Comparison of ENCODE assay signal across 8 cellular contexts in the genomic region with DNA sequence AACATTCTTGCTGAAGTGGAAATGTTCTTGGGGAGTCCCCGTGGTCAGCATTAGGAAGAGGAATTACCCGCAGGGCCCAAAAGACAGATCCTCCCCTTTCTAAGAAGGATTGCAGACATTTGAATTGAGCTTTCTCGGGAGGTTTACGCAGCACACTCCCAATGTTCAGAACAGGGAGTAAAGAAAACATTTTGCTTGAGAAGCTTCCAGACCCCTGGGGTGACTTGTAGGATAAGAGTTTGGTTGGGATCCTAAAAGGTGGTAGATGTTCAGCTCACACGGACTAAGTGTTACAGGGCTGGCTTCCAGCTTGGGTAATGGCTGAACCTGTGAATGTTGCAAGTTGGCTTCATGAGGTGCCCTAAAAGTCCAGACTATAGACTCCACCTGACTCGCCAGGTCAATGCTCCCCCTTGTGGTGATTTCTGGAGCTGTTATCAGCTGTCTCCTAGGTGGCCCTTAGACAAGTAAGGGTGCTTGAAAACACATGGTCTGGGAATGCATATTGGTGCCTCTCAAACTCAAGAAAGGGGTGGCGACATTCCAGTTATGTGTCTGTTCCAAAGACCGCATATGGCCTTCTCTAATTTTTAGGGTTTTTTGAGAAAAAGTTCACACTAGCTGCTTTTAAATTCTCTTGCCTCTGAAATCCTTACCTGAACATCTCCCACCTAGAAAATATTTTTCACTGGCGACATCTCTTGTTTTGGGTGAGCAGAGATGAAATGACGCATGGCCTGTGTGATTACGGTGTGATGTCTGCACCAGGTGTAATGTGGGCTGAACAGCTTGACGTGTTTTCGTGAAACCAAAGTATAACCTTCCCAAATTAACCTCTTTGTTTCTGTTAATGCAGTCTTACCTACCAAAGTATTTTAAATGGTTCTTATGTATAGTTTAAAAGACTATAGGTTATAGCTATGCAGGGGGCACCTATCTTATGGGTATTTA.
A peak's percentile ranks its signal among the peaks of the same experiment; 100 is the strongest.
DNase-seq lines count a peak whose midpoint lies in the region; ATAC-seq and TF ChIP-seq lines count a peak whose summit lies in the region.

No MANE protein-coding gene starts in this region.

- no peaks in the 10 kb centered on the region for H3K36me3 ChIP-seq in thoracic aorta

- DNase-seq in AG08395 (ENCODE audit: low spot score) (peak; percentile 52), NCI-H524 treated with DMSO at 0.1 percent for 48 hours (lab: John Stamatoyannopoulos, UW) (peak; percentile 7), neural crest cell (ENCODE audit: low read depth, low spot score) (peak; percentile 61), thoracic aorta (ENCODE audit: low spot score) (peak; percentile 5)
- DNase-seq in activated CD8-positive, alpha-beta memory T cell treated with anti-CD3 and anti-CD28 coated beads, Interleukin-2, amount 10 ng/mL, durations not matched to agents 7 days and 5 days, result peak; percentile 74

- ATAC-seq in GM18505 (IDR thresholded peaks at IDR 0.05; ENCODE audit: unreplicated experiment) (peak; percentile 91), HG02973 (IDR thresholded peaks at IDR 0.05; ENCODE audit: unreplicated experiment) (peak; percentile 85), esophagus mucosa (peak; percentile 90), thoracic aorta (ENCODE audit: insufficient number of reproducible peaks, low FRiP score, low read depth) (peak; percentile 53)
- ATAC-seq in activated CD8-positive, alpha-beta memory T cell treated with anti-CD3 and anti-CD28 coated beads, Interleukin-2, amount 10 ng/mL, durations not matched to agents 7 days and 5 days, result peak; percentile 70

- H3K27me3 ChIP-seq in thoracic aorta (replicated peaks; ENCODE audit: insufficient read depth), result no peaks in the 10 kb centered on the region

- CTCF ChIA-PET in activated CD8-positive, alpha-beta memory T cell treated with anti-CD3 and anti-CD28 coated beads, Interleukin-2, amount 10 ng/mL, durations not matched to agents 7 days and 5 days (lab: Charles Lee), result interaction anchor here (0.7 to 2.7 kb wide), 30 partner anchors 9 to 583 kb away, joined by 3 to 26 read pairs (median 4); no protein-coding TSS in a partner anchor

- H3K4me3 ChIP-seq in thoracic aorta, result no peak overlapping the region

- no peak overlapping the region for H3K4me3 Mint-ChIP-seq in activated CD8-positive, alpha-beta memory T cell treated with anti-CD3 and anti-CD28 coated beads, Interleukin-2, amount 10 ng/mL, durations not matched to agents 7 days and 5 days
- H3K4me3 Mint-ChIP-seq in neural crest cell, result no peak overlapping the region

- H3K27ac ChIP-seq in thoracic aorta, result no peak overlapping the region

- peaks cover 15% of the 10 kb centered on the region for H3K27me3 Mint-ChIP-seq in activated CD8-positive, alpha-beta memory T cell treated with anti-CD3 and anti-CD28 coated beads, Interleukin-2, amount 10 ng/mL, durations not matched to agents 7 days and 5 days
- H3K27me3 Mint-ChIP-seq in neural crest cell (ENCODE audit: low read depth), result no peaks in the 10 kb centered on the region

- H3K4me1 Mint-ChIP-seq in activated CD8-positive, alpha-beta memory T cell treated with anti-CD3 and anti-CD28 coated beads, Interleukin-2, amount 10 ng/mL, durations not matched to agents 7 days and 5 days, result no peaks in the 10 kb centered on the region
- peaks cover 67% of the 10 kb centered on the region for H3K4me1 Mint-ChIP-seq in neural crest cell

- no peaks in the 10 kb centered on the region for H3K36me3 Mint-ChIP-seq in activated CD8-positive, alpha-beta memory T cell treated with anti-CD3 and anti-CD28 coated beads, Interleukin-2, amount 10 ng/mL, durations not matched to agents 7 days and 5 days
- H3K36me3 Mint-ChIP-seq in neural crest cell (ENCODE audit: low read depth), result no peaks in the 10 kb centered on the region

- no peaks in the 10 kb centered on the region for H3K9me3 Mint-ChIP-seq in activated CD8-positive, alpha-beta memory T cell treated with anti-CD3 and anti-CD28 coated beads, Interleukin-2, amount 10 ng/mL, durations not matched to agents 7 days and 5 days (ENCODE audit: low read depth)
- peaks cover 2% of the 10 kb centered on the region for H3K9me3 Mint-ChIP-seq in neural crest cell

- H3K27ac Mint-ChIP-seq in activated CD8-positive, alpha-beta memory T cell treated with anti-CD3 and anti-CD28 coated beads, Interleukin-2, amount 10 ng/mL, durations not matched to agents 7 days and 5 days, result no peak overlapping the region
- H3K27ac Mint-ChIP-seq in neural crest cell (ENCODE audit: unreplicated experiment), result peak overlapping the region; percentile 36

- no peaks in the 10 kb centered on the region for H3K9me3 ChIP-seq in thoracic aorta

- peak; percentile 79 for TF ChIP-seq CTCF in neural crest cell (conservative IDR thresholded peaks at IDR 0.05)
- peak; percentile 75 for TF ChIP-seq CTCF in thoracic aorta (IDR thresholded peaks at IDR 0.05)

- TF ChIP-seq POLR2A in GM18505 (IDR thresholded peaks at IDR 0.05; ENCODE audit: borderline replicate concordance, extremely low read depth, insufficient read depth, insufficient read length), result no peak

- H3K4me1 ChIP-seq in thoracic aorta (ENCODE audit: control insufficient read depth in 1 of 2, low read depth in 2 of 2), result peaks cover 0 to 16% of the 10 kb centered on the region in 2 donors

Comparison
In these comparisons a context has a peak if more than half of its experiments do, and no peak if none do; other contexts are left out.
1. DNase-seq: peak in every context shown above with its lines; median percentile 74 in activated CD8-positive, alpha-beta memory T cell treated with anti-CD3 and anti-CD28 coated beads, Interleukin-2, amount 10 ng/mL, durations not matched to agents 7 days and 5 days; 61 in neural crest cell; 52 in AG08395; 7 in NCI-H524 treated with DMSO at 0.1 percent for 48 hours; 5 in thoracic aorta.